1 cellular context compared by ENCODE assay signal in genomic region chr1:109881906-109882287, GRCh38.
TF ChIP-seq lines count a peak whose summit lies in the region.

No MANE protein-coding gene starts in this region.

TF ChIP-seq in IMR-90, 13 proteins besides CTCF, POLR2A, EP300 and RAD21:
- TF ChIP-seq FOS (IDR thresholded peaks at IDR 0.05; ENCODE audit: low read depth, low read length) (no peak), RCOR1 (IDR thresholded peaks at IDR 0.05; ENCODE audit: insufficient replicate concordance, low read length) (no peak), USF2 (IDR thresholded peaks at IDR 0.05; ENCODE audit: low read depth, low read length) (no peak), ELK1 (IDR thresholded peaks at IDR 0.05; ENCODE audit: borderline replicate concordance, low read depth, low read length) (no peak), NFE2L2 (IDR thresholded peaks at IDR 0.05; ENCODE audit: low read depth, low read length) (no peak), RFX5 (IDR thresholded peaks at IDR 0.05; ENCODE audit: low read depth, low read length) (no peak), MXI1 (IDR thresholded peaks at IDR 0.05; ENCODE audit: borderline replicate concordance, low read depth, low read length) (no peak)
